ENCODE assay signal across 24 cellular contexts in genomic region chr3:124407260-124407659, GRCh38.
"Had no signal": no experiment of that assay in that cellular context is flagged by ENCODE, and none has a peak within 500 bp of the region (broad histone marks: within the 10 kb centered on the region; RNA-seq: fewer than 3 reads in every experiment).

No MANE protein-coding gene starts in this region.

- H3K27me3 ChIP-seq: spleen, vagina had no signal

- H3K27ac ChIP-seq: epithelial cell of prostate, lower lobe of right lung, spleen, thoracic aorta, vagina, VCaP had no signal

- H3K4me1 ChIP-seq: lower lobe of right lung, spleen, vagina had no signal

- H3K27me3 Mint-ChIP-seq: type B pancreatic cell had no signal

- ATAC-seq: activated CD4-positive, CD25-positive, alpha-beta regulatory T cell treated with anti-CD3 and anti-CD28 coated beads, Interleukin-2, amount 50 U/mL, for 24 hours; activated naive CD8-positive, alpha-beta T cell treated with anti-CD3 and anti-CD28 coated beads, Interleukin-2, amount 50 U/mL, for 24 hours; left lobe of liver; lower lobe of right lung; naive thymus-derived CD4-positive, alpha-beta T cell; sciatic nerve had no signal

- H3K36me3 ChIP-seq: lower lobe of right lung, vagina had no signal

- H3K4me1 Mint-ChIP-seq: activated CD4-positive, alpha-beta memory T cell treated with anti-CD3 and anti-CD28 coated beads, Interleukin-2, amount 10 ng/mL, durations not matched to agents 7 days and 5 days; activated CD4-positive, alpha-beta T cell treated with anti-CD3 and anti-CD28 coated beads, Interleukin-2, amount 10 ng/mL, durations not matched to agents 24 days and 14 days; activated naive CD8-positive, alpha-beta T cell treated with anti-CD3 and anti-CD28 coated beads, Interleukin-2, amount 50 U/mL, for 24 hours; naive thymus-derived CD4-positive, alpha-beta T cell had no signal

- H3K9me3 ChIP-seq: lower lobe of right lung, spleen, thoracic aorta, vagina had no signal

- H3K4me3 ChIP-seq: lower lobe of right lung, spleen, thoracic aorta, vagina had no signal

- H3K9me3 Mint-ChIP-seq: activated CD4-positive, alpha-beta memory T cell treated with anti-CD3 and anti-CD28 coated beads, Interleukin-2, amount 10 ng/mL, durations not matched to agents 7 days and 5 days; activated CD4-positive, alpha-beta T cell treated with anti-CD3 and anti-CD28 coated beads, Interleukin-2, amount 10 ng/mL, durations not matched to agents 24 days and 14 days; activated naive CD8-positive, alpha-beta T cell treated with anti-CD3 and anti-CD28 coated beads, Interleukin-2, amount 50 U/mL, for 24 hours; naive thymus-derived CD4-positive, alpha-beta T cell; neural crest cell; type B pancreatic cell had no signal

- DNase-seq: activated CD4-positive, alpha-beta memory T cell treated with anti-CD3 and anti-CD28 coated beads, Interleukin-2, amount 10 ng/mL, durations not matched to agents 7 days and 5 days; activated CD4-positive, alpha-beta T cell treated with anti-CD3 and anti-CD28 coated beads, Interleukin-2, amount 10 ng/mL, durations not matched to agents 24 days and 14 days; activated gamma-delta T cell; activated naive CD4-positive, alpha-beta T cell treated with anti-CD3 and anti-CD28 coated beads, Interleukin-2, amount 50 U/mL, for 16 hours; activated naive CD8-positive, alpha-beta T cell treated with anti-CD3 and anti-CD28 coated beads, Interleukin-2, amount 50 U/mL, for 24 hours; anterior cingulate cortex; cerebellar nuclear complex; foreskin fibroblast; kidney; lower lobe of right lung; naive thymus-derived CD4-positive, alpha-beta T cell; posterior cingulate gyrus; spleen; stimulated activated CD4-positive, alpha-beta T cell treated with anti-CD3 and anti-CD28 coated beads, Interleukin-4, amount 100 ng/mL, for 1 hour; stimulated activated naive CD4-positive, alpha-beta T cell treated with Interleukin-2 at 50 U/mL for 16 hours had no signal

- H3K36me3 Mint-ChIP-seq: naive thymus-derived CD4-positive, alpha-beta T cell had no signal

- H3K27ac Mint-ChIP-seq: activated CD4-positive, alpha-beta memory T cell treated with anti-CD3 and anti-CD28 coated beads, Interleukin-2, amount 10 ng/mL, durations not matched to agents 7 days and 5 days; activated CD4-positive, alpha-beta T cell treated with anti-CD3 and anti-CD28 coated beads, Interleukin-2, amount 10 ng/mL, durations not matched to agents 24 days and 14 days; activated naive CD8-positive, alpha-beta T cell treated with anti-CD3 and anti-CD28 coated beads, Interleukin-2, amount 50 U/mL, for 24 hours; naive thymus-derived CD4-positive, alpha-beta T cell; type B pancreatic cell had no signal

- H3K4me3 Mint-ChIP-seq: activated CD4-positive, alpha-beta memory T cell treated with anti-CD3 and anti-CD28 coated beads, Interleukin-2, amount 10 ng/mL, durations not matched to agents 7 days and 5 days; activated CD4-positive, alpha-beta T cell treated with anti-CD3 and anti-CD28 coated beads, Interleukin-2, amount 10 ng/mL, durations not matched to agents 24 days and 14 days; activated naive CD8-positive, alpha-beta T cell treated with anti-CD3 and anti-CD28 coated beads, Interleukin-2, amount 50 U/mL, for 24 hours; naive thymus-derived CD4-positive, alpha-beta T cell; neural crest cell; type B pancreatic cell had no signal
